In genomic region chr12:101491325-101491724, GRCh38 we compare ENCODE assay signal across 31 cellular contexts. TPM values are rescaled to one million over a fixed set of nuclear protein-coding genes. Genes with fewer than 3 reads are reported as not detected.
"Had no signal": no experiment of that assay in that cellular context is flagged by ENCODE, and none has a peak within 500 bp of the region (broad histone marks: within the 10 kb centered on the region; RNA-seq: fewer than 3 reads in every experiment).

No MANE protein-coding gene starts in this region.

- DNase-seq: activated B cell treated with CpG ODN at 0.5 μM for 24 hours; activated CD4-positive, alpha-beta T cell treated with anti-CD3 and anti-CD28 coated beads for 1 hour; activated CD4-positive, alpha-beta T cell treated with anti-CD3 and anti-CD28 coated beads, Interleukin-2, amount 10 ng/mL, durations not matched to agents 24 days and 14 days; activated CD4-positive, alpha-beta T cell treated with anti-CD3 and anti-CD28 coated beads, Interleukin-2, amount 50 U/mL, for 48 hours; activated effector memory CD4-positive, alpha-beta T cell treated with anti-CD3 and anti-CD28 coated beads, Interleukin-2, amount 50 U/mL, for 16 hours; activated naive CD4-positive, alpha-beta T cell treated with Interleukin-2 at 50 U/mL for 16 hours; activated naive CD8-positive, alpha-beta T cell treated with anti-CD3 and anti-CD28 coated beads, Interleukin-2, amount 50 U/mL, for 24 hours; activated T-cell treated with anti-CD3 and anti-CD28 coated beads, Interleukin-2, amount 50 U/mL, for 4 hours; amniotic stem cell; NCI-H1092; NCI-H1417; NCI-H1930; NCI-H2171; NCI-H226; NCI-H526 treated with DMSO at 0.1 percent for 48 hours; NCI-H82; SHP77; T-helper 2 cell; T1000 had no signal

- FAIRE-seq: TTC549 had no signal

- H3K27ac ChIP-seq: ascending aorta, body of pancreas, KMS-11, SJSA1 had no signal

- ATAC-seq: activated naive CD4-positive, alpha-beta T cell treated with anti-CD3 and anti-CD28 coated beads, Interleukin-2, amount 50 U/mL, for 72 hours; activated naive CD8-positive, alpha-beta T cell treated with anti-CD3 and anti-CD28 coated beads, Interleukin-2, amount 50 U/mL, for 24 hours; activated T-cell treated with anti-CD3 and anti-CD28 coated beads, Interleukin-2, amount 50 U/mL, for 4 hours; body of pancreas; SK-N-SH treated with all-trans-retinoic acid at 6 μM for 48 hours had no signal

- H3K4me3 Mint-ChIP-seq: activated B cell treated with CpG ODN at 0.5 μM for 24 hours; activated CD4-positive, alpha-beta T cell treated with anti-CD3 and anti-CD28 coated beads, Interleukin-2, amount 10 ng/mL, durations not matched to agents 24 days and 14 days; activated naive CD8-positive, alpha-beta T cell treated with anti-CD3 and anti-CD28 coated beads, Interleukin-2, amount 50 U/mL, for 24 hours; activated T-cell treated with anti-CD3 and anti-CD28 coated beads, Interleukin-2, amount 50 U/mL, for 4 hours had no signal

- H3K9ac ChIP-seq: KMS-11 had no signal

- H3K4me2 ChIP-seq: KMS-11 had no signal

- H3K36me3 ChIP-seq: ascending aorta, SJSA1 had no signal

- H3K27ac Mint-ChIP-seq: activated B cell treated with CpG ODN at 0.5 μM for 24 hours; activated CD4-positive, alpha-beta T cell treated with anti-CD3 and anti-CD28 coated beads, Interleukin-2, amount 10 ng/mL, durations not matched to agents 24 days and 14 days; activated naive CD4-positive, alpha-beta T cell treated with anti-CD3 and anti-CD28 coated beads, Interleukin-2, amount 50 U/mL, for 72 hours; activated naive CD8-positive, alpha-beta T cell treated with anti-CD3 and anti-CD28 coated beads, Interleukin-2, amount 50 U/mL, for 24 hours had no signal

- H3K9me3 Mint-ChIP-seq: activated CD4-positive, alpha-beta T cell treated with anti-CD3 and anti-CD28 coated beads, Interleukin-2, amount 10 ng/mL, durations not matched to agents 24 days and 14 days; activated T-cell treated with anti-CD3 and anti-CD28 coated beads, Interleukin-2, amount 50 U/mL, for 4 hours had no signal

- H3K4me1 ChIP-seq: ascending aorta, body of pancreas, SJSA1 had no signal

- H3K27me3 ChIP-seq: ascending aorta, body of pancreas, SJSA1 had no signal

- H3K9me3 ChIP-seq: ascending aorta, body of pancreas, SJSA1 had no signal

- H3K4me3 ChIP-seq: ascending aorta, body of pancreas, SJSA1 had no signal

- H3K4me1 Mint-ChIP-seq: activated B cell treated with CpG ODN at 0.5 μM for 24 hours; activated CD4-positive, alpha-beta T cell treated with anti-CD3 and anti-CD28 coated beads, Interleukin-2, amount 10 ng/mL, durations not matched to agents 24 days and 14 days; activated naive CD8-positive, alpha-beta T cell treated with anti-CD3 and anti-CD28 coated beads, Interleukin-2, amount 50 U/mL, for 24 hours had no signal

- H3K36me3 Mint-ChIP-seq: activated naive CD4-positive, alpha-beta T cell treated with anti-CD3 and anti-CD28 coated beads, Interleukin-2, amount 50 U/mL, for 72 hours had no signal

RNA-seq across cellular contexts. Expression of gene SPIC, which starts 16.2 kb away (rescaled TPM):
- total RNA-seq: activated CD4-positive, alpha-beta T cell treated with anti-CD3 and anti-CD28 coated beads, Interleukin-2, amount 10 ng/mL, durations not matched to agents 24 days and 14 days; activated naive CD4-positive, alpha-beta T cell treated with anti-CD3 and anti-CD28 coated beads, Interleukin-2, amount 50 U/mL, for 72 hours; activated T-cell treated with anti-CD3 and anti-CD28 coated beads, Interleukin-2, amount 50 U/mL, for 4 hours; ascending aorta; body of pancreas; bronchial epithelial cell; MCF 10A; NCI-H460; OCI-LY7; RPMI7951; SJSA1 had no signal
